ENCODE assay signal across 1 cellular context in the genomic region with DNA sequence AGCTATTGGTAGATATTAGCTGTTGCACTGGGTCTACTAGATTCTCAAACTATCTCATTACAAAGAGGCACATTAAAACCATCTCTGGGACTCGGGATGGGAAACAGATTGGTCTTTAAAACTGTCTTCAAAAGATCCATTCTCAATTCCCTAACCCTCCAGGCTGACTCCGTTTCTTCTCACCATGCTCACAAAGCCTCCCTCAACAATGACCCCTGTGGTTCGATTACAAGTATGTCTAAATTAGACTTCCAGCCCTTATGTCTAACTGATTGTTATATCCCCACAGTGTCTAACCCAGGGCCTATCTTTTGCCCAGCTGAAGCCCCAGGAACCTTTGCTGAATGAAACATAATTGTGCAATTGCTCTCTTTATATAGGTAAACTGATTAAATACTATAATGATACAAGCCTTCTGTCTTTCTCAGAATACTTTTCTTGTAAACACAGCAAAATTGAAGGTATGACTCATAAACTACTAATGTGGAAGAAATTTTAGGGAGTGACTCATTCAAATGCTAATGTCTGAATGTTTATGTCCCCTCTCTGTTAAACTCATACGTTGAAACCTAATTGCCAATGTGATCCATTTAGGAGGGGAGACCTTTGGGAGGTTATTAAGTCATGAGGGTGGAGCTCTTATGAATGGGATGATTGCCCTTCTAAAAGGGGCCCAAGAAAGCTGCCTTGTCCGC.
TF ChIP-seq lines count a peak whose summit lies in the region.

No MANE protein-coding gene starts in this region.

TF ChIP-seq in HEK293, 187 proteins besides CTCF, POLR2A, EP300 and RAD21 (continued from another document):
- TF ChIP-seq, protein P1, sequence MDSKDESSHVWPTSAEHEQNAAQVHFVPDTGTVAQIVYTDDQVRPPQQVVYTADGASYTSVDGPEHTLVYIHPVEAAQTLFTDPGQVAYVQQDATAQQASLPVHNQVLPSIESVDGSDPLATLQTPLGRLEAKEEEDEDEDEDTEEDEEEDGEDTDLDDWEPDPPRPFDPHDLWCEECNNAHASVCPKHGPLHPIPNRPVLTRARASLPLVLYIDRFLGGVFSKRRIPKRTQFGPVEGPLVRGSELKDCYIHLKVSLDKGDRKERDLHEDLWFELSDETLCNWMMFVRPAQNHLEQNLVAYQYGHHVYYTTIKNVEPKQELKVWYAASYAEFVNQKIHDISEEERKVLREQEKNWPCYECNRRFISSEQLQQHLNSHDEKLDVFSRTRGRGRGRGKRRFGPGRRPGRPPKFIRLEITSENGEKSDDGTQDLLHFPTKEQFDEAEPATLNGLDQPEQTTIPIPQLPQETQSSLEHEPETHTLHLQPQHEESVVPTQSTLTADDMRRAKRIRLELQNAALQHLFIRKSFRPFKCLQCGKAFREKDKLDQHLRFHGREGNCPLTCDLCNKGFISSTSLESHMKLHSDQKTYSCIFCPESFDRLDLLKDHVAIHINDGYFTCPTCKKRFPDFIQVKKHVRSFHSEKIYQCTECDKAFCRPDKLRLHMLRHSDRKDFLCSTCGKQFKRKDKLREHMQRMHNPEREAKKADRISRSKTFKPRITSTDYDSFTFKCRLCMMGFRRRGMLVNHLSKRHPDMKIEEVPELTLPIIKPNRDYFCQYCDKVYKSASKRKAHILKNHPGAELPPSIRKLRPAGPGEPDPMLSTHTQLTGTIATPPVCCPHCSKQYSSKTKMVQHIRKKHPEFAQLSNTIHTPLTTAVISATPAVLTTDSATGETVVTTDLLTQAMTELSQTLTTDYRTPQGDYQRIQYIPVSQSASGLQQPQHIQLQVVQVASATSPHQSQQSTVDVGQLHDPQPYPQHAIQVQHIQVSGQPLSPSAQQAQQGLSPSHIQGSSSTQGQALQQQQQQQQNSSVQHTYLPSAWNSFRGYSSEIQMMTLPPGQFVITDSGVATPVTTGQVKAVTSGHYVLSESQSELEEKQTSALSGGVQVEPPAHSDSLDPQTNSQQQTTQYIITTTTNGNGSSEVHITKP (tag by site-specific recombination; IDR thresholded peaks at IDR 0.05) = peak; percentile 24; the same call in 1 of the 2 replicates
- TF ChIP-seq ZNF843 (tag by site-specific recombination; IDR thresholded peaks at IDR 0.05) (peak; percentile 6; the same call in 1 of the 2 replicates), ZNF660 (tag by site-specific recombination; IDR thresholded peaks at IDR 0.05) (peak; percentile 96), ZNF146 (tag by site-specific recombination; IDR thresholded peaks at IDR 0.05) (no peak), TRIM28 (IDR thresholded peaks at IDR 0.05; ENCODE audit: borderline replicate concordance, low read length) (peak; percentile 23; the same call in 1 of the 2 replicates), ZNF239 (tag by site-specific recombination; IDR thresholded peaks at IDR 0.05) (no peak), ZFP37 (tag by site-specific recombination; IDR thresholded peaks at IDR 0.05) (no peak), ZNF24 (tag by site-specific recombination; IDR thresholded peaks at IDR 0.05) (peak; percentile 73), SETDB1 (IDR thresholded peaks at IDR 0.05; ENCODE audit: insufficient read length, low read length) (peak; percentile 25), ZEB2 (tag by site-specific recombination; IDR thresholded peaks at IDR 0.05) (0 out of 2 replicates have a peak, but pooled peaks have one; percentile 66), ZBTB21 (tag by site-specific recombination; IDR thresholded peaks at IDR 0.05) (peak; percentile 21; the same call in 1 of the 2 replicates), WT1 (tag by site-specific recombination; IDR thresholded peaks at IDR 0.05) (peak; percentile 88), KLF10 (tag by site-specific recombination; IDR thresholded peaks at IDR 0.05) (0 out of 2 replicates have a peak, but pooled peaks have one; percentile 49), ZFHX2 (tag by site-specific recombination; conservative IDR thresholded peaks at IDR 0.05) (no peak), ZNF335 (tag by site-specific recombination; conservative IDR thresholded peaks at IDR 0.05) (0 out of 2 replicates have a peak, but pooled peaks have one; percentile 33), ZNF629 (tag by site-specific recombination; IDR thresholded peaks at IDR 0.05) (peak; percentile 80), SALL2 (tag by site-specific recombination; IDR thresholded peaks at IDR 0.05; ENCODE audit: borderline replicate concordance) (no peak), SP7 (tag by site-specific recombination; IDR thresholded peaks at IDR 0.05) (peak; percentile 57), ZNF221 (tag by site-specific recombination; IDR thresholded peaks at IDR 0.05; ENCODE audit: borderline replicate concordance) (no peak)
- TF ChIP-seq, protein P2, sequence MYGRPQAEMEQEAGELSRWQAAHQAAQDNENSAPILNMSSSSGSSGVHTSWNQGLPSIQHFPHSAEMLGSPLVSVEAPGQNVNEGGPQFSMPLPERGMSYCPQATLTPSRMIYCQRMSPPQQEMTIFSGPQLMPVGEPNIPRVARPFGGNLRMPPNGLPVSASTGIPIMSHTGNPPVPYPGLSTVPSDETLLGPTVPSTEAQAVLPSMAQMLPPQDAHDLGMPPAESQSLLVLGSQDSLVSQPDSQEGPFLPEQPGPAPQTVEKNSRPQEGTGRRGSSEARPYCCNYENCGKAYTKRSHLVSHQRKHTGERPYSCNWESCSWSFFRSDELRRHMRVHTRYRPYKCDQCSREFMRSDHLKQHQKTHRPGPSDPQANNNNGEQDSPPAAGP (tag by site-specific recombination; IDR thresholded peaks at IDR 0.05) = 0 out of 2 replicates have a peak, but pooled peaks have one; percentile 38
- TF ChIP-seq, protein P3, sequence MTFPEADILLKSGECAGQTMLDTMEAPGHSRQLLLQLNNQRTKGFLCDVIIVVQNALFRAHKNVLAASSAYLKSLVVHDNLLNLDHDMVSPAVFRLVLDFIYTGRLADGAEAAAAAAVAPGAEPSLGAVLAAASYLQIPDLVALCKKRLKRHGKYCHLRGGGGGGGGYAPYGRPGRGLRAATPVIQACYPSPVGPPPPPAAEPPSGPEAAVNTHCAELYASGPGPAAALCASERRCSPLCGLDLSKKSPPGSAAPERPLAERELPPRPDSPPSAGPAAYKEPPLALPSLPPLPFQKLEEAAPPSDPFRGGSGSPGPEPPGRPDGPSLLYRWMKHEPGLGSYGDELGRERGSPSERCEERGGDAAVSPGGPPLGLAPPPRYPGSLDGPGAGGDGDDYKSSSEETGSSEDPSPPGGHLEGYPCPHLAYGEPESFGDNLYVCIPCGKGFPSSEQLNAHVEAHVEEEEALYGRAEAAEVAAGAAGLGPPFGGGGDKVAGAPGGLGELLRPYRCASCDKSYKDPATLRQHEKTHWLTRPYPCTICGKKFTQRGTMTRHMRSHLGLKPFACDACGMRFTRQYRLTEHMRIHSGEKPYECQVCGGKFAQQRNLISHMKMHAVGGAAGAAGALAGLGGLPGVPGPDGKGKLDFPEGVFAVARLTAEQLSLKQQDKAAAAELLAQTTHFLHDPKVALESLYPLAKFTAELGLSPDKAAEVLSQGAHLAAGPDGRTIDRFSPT (tag by site-specific recombination; IDR thresholded peaks at IDR 0.05) = peak; percentile 49
- TF ChIP-seq, protein P4, sequence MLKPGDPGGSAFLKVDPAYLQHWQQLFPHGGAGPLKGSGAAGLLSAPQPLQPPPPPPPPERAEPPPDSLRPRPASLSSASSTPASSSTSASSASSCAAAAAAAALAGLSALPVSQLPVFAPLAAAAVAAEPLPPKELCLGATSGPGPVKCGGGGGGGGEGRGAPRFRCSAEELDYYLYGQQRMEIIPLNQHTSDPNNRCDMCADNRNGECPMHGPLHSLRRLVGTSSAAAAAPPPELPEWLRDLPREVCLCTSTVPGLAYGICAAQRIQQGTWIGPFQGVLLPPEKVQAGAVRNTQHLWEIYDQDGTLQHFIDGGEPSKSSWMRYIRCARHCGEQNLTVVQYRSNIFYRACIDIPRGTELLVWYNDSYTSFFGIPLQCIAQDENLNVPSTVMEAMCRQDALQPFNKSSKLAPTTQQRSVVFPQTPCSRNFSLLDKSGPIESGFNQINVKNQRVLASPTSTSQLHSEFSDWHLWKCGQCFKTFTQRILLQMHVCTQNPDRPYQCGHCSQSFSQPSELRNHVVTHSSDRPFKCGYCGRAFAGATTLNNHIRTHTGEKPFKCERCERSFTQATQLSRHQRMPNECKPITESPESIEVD (tag by site-specific recombination; IDR thresholded peaks at IDR 0.05) = peak; percentile 75
- TF ChIP-seq, protein P5, sequence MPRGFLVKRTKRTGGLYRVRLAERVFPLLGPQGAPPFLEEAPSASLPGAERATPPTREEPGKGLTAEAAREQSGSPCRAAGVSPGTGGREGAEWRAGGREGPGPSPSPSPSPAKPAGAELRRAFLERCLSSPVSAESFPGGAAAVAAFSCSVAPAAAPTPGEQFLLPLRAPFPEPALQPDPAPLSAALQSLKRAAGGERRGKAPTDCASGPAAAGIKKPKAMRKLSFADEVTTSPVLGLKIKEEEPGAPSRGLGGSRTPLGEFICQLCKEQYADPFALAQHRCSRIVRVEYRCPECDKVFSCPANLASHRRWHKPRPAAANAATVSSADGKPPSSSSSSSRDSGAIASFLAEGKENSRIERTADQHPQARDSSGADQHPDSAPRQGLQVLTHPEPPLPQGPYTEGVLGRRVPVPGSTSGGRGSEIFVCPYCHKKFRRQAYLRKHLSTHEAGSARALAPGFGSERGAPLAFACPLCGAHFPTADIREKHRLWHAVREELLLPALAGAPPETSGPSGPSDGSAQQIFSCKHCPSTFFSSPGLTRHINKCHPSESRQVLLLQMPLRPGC (tag by site-specific recombination; IDR thresholded peaks at IDR 0.05) = peak; percentile 60; the same call in 1 of the 2 replicates
- TF ChIP-seq, protein P6, sequence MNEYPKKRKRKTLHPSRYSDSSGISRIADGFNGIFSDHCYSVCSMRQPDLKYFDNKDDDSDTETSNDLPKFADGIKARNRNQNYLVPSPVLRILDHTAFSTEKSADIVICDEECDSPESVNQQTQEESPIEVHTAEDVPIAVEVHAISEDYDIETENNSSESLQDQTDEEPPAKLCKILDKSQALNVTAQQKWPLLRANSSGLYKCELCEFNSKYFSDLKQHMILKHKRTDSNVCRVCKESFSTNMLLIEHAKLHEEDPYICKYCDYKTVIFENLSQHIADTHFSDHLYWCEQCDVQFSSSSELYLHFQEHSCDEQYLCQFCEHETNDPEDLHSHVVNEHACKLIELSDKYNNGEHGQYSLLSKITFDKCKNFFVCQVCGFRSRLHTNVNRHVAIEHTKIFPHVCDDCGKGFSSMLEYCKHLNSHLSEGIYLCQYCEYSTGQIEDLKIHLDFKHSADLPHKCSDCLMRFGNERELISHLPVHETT (tag by site-specific recombination; IDR thresholded peaks at IDR 0.05) = peak; percentile 60; the same call in 1 of the 2 replicates
